Comparison of ENCODE assay signal across 26 cellular contexts in the genomic region with DNA sequence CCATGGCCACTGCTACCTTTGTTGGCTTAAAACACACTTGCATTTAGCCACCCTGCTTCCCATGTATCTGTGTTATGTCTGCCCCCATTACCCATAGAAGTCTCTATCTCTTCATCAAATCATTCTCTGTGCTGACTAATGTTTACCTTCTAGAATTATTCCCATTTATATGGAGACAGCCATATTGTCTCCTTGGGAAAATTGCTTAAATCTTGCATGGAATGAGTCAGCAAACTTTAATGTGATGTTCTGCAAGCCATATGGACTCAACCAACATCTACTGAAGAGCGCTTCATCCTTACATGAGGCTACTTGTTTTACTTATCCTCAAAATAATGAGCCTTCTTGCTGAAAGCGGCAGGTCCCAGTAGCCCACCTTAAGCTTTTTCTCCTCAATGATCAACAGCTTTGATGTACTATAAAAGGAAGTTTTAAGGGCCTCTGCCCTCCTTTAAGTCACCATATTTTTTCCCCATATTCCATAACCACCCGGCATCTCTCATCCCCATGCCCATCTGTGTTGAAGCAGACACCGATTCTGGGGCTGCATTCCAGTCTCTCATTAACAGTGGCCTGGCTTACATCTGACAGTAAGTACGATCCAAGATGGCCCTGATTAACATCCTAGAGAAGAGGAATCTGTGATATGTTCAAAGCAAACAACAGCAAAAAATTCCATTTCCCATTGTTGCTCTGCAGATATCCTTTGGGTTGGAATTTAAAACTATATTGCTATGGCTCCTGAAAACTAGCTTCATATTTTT.
"Had no signal": no experiment of that assay in that cellular context is flagged by ENCODE, and none has a peak within 500 bp of the region (broad histone marks: within the 10 kb centered on the region; RNA-seq: fewer than 3 reads in every experiment).

No MANE protein-coding gene starts in this region.

- DNase-seq: activated CD4-positive, alpha-beta T cell treated with anti-CD3 and anti-CD28 coated beads, Interleukin-2, amount 10 ng/mL, durations not matched to agents 24 days and 14 days; activated CD4-positive, alpha-beta T cell treated with anti-CD3 and anti-CD28 coated beads, Interleukin-2, amount 50 U/mL, for 4 hours; activated CD4-positive, CD25-positive, alpha-beta regulatory T cell; activated CD8-positive, alpha-beta T cell treated with anti-CD3 and anti-CD28 coated beads for 36 hours; activated gamma-delta T cell treated with Interleukin-2 at 50 U/mL for 16 hours; activated naive CD4-positive, alpha-beta T cell treated with anti-CD3 and anti-CD28 coated beads for 36 hours; activated T-cell treated with anti-CD3 and anti-CD28 coated beads, Interleukin-2, amount 50 U/mL, for 24 hours; aorta; brain microvascular endothelial cell; central memory CD4-positive, alpha-beta T cell; NCI-H1092 treated with DMSO at 0.1 percent for 48 hours; NCI-H1417 treated with DMSO at 0.1 percent for 48 hours; NCI-H187 treated with DMSO at 0.1 percent for 48 hours; NCI-H2081; NCI-H2171 treated with DMSO at 0.1 percent for 48 hours; NCI-H226; NCI-H446 treated with DMSO at 0.1 percent for 48 hours; NCI-H524; Peyer's patch; RPMI8226; SHP77 treated with DMSO at 0.1 percent for 48 hours; T1000; WERI-Rb-1 had no signal

- ATAC-seq: activated CD8-positive, alpha-beta T cell treated with anti-CD3 and anti-CD28 coated beads for 36 hours; activated naive CD4-positive, alpha-beta T cell treated with anti-CD3 and anti-CD28 coated beads, Interleukin-2, amount 50 U/mL, for 72 hours had no signal

- FAIRE-seq: colon had no signal

- H3K4me3 ChIP-seq: Peyer's patch, SJSA1 had no signal
